Comparison of ENCODE assay signal across 8 cellular contexts in the genomic region with DNA sequence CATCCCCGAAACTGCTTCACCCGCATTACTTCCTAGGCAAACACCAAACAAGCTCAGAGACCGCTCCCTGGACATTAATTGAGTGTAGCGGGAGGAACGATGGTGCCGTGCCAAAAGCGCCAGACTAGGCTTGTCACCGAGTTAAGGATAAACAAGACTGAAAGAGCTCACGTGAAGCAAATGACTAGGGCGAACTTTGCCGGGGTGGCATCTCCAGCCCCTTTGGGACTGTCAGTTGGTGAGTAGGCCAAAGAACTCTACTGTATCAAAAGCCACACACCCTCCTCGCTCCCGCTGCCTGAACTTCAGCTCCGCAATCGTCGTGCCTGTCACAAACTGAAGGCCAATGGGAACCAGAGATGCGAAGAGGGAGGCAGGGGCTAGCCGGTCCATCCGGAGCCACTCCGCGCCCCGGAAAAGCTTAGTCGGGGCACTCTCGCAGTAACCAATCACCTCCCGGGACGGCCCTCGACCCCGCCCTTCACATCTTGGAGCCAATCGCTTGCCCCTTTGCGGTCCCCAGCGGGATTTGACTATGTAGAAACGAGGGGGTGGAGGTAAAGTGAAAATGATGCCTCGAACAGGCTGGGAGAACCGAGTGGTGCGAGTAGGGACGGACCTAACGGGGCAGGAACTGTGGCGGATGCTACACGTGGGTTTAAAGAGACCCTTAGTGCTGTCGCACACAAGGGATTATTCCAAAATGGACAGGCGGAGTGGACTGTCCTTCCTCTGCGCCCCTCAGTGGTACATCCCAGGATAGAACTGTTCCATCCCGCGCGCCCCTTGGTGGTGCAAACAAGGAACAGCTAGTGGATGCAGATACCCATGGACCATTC. TPM values are rescaled to one million over a fixed set of nuclear protein-coding genes. Genes with fewer than 3 reads are reported as not detected.
DNase-seq lines count a peak whose midpoint lies in the region; TF ChIP-seq lines count a peak whose summit lies in the region.

No MANE protein-coding gene starts in this region.

- H3K9me3 Mint-ChIP-seq in nephron: peaks cover 9% of the 10 kb centered on the region
- no peaks in the 10 kb centered on the region for H3K9me3 Mint-ChIP-seq in stimulated activated naive CD8-positive, alpha-beta T cell treated with anti-CD3 and anti-CD28 coated beads, Interleukin-15, Interleukin-2, amounts not matched to agents 100 ng/mL and 50 ng/mL, for 24 hours

- H3K27ac Mint-ChIP-seq in nephron: peak overlapping the region; percentile 100
- peak overlapping the region; percentile 97 for H3K27ac Mint-ChIP-seq in stimulated activated naive CD8-positive, alpha-beta T cell treated with anti-CD3 and anti-CD28 coated beads, Interleukin-15, Interleukin-2, amounts not matched to agents 100 ng/mL and 50 ng/mL, for 24 hours

- DNase-seq in ELF-1 (ENCODE audit: low read depth, low spot score) (peak; percentile 99), H4 (ENCODE audit: low spot score) (peak; percentile 94), LNCaP clone FGC (ENCODE audit: low read depth) (peak; percentile 85), RWPE1 (ENCODE audit: low spot score) (peak; percentile 92), fibroblast of the aortic adventitia (ENCODE audit: low read depth) (peak; percentile 95)
- peak; percentile 86 for DNase-seq in activated effector memory CD4-positive, alpha-beta T cell treated with Interleukin-2 at 50 U/mL for 16 hours

- peaks cover 12% of the 10 kb centered on the region for H3K4me1 Mint-ChIP-seq in nephron
- peaks cover 30% of the 10 kb centered on the region for H3K4me1 Mint-ChIP-seq in stimulated activated naive CD8-positive, alpha-beta T cell treated with anti-CD3 and anti-CD28 coated beads, Interleukin-15, Interleukin-2, amounts not matched to agents 100 ng/mL and 50 ng/mL, for 24 hours (ENCODE audit: low read depth)

- H3K36me3 Mint-ChIP-seq in nephron (ENCODE audit: low read depth): no peaks in the 10 kb centered on the region
- H3K36me3 Mint-ChIP-seq in stimulated activated naive CD8-positive, alpha-beta T cell treated with anti-CD3 and anti-CD28 coated beads, Interleukin-15, Interleukin-2, amounts not matched to agents 100 ng/mL and 50 ng/mL, for 24 hours (ENCODE audit: low read depth): no peaks in the 10 kb centered on the region

- H3K27me3 Mint-ChIP-seq in nephron (ENCODE audit: low read depth): peaks cover 3% of the 10 kb centered on the region
- no peaks in the 10 kb centered on the region for H3K27me3 Mint-ChIP-seq in stimulated activated naive CD8-positive, alpha-beta T cell treated with anti-CD3 and anti-CD28 coated beads, Interleukin-15, Interleukin-2, amounts not matched to agents 100 ng/mL and 50 ng/mL, for 24 hours

- CTCF ChIA-PET in RWPE1 (lab: Yijun Ruan, JAX): interaction anchor here (0.7 kb wide), 2 partner anchors 1085 to 1265 kb away, joined by 3 to 5 read pairs; no protein-coding TSS in a partner anchor

- POLR2A ChIA-PET in RWPE1 (lab: Yijun Ruan, JAX; ENCODE audit: low non-redundant PET): no interaction called here

- peak overlapping the region; percentile 87 to 93 (median 91) for H3K4me3 Mint-ChIP-seq in nephron
- peak overlapping the region; percentile 90 for H3K4me3 Mint-ChIP-seq in stimulated activated naive CD8-positive, alpha-beta T cell treated with anti-CD3 and anti-CD28 coated beads, Interleukin-15, Interleukin-2, amounts not matched to agents 100 ng/mL and 50 ng/mL, for 24 hours

- H3K27ac ChIP-seq in RWPE1: peak overlapping the region; percentile 81

- H3K4me3 ChIP-seq in LNCaP clone FGC (ENCODE audit: low read depth, low read length): peak overlapping the region; percentile 79
- H3K4me3 ChIP-seq in fibroblast of the aortic adventitia (ENCODE audit: low read depth, low read length): peak overlapping the region; percentile 79

- TF ChIP-seq CTCF in LNCaP clone FGC (IDR thresholded peaks at IDR 0.05; ENCODE audit: control insufficient read depth, extremely low read depth, insufficient read depth) (peak; percentile 57), RWPE1 (conservative IDR thresholded peaks at IDR 0.05; ENCODE audit: low read depth) (peak; percentile 63), fibroblast of the aortic adventitia (IDR thresholded peaks at IDR 0.05; ENCODE audit: insufficient read depth, low read length) (peak; percentile 73), nephron (IDR thresholded peaks at IDR 0.05; ENCODE audit: unreplicated experiment in 3 of 3) (peak; percentile 57 to 59 (median 58))

RNA-seq across cellular contexts. Expression of gene FAM156A, which starts 37.0 kb away (rescaled TPM):
- total RNA-seq in H4 (2014; rRNA removed; shearing (Covaris generic)): 9.5 and 11.5 TPM in 2 replicates
- total RNA-seq in fibroblast of the aortic adventitia (ENCODE audit: low replicate concordance): 9.8 and 16.8 TPM in 2 replicates

RNA-seq across cellular contexts. Expression of gene GPR173, which starts 53.2 kb away (rescaled TPM):
- total RNA-seq in H4 (2014; rRNA removed; shearing (Covaris generic)): 0.72 and 1.7 TPM in 2 replicates
- total RNA-seq in fibroblast of the aortic adventitia (ENCODE audit: low replicate concordance): 1.1 and 2.5 TPM in 2 replicates

Comparison
In these comparisons a context has a peak if more than half of its experiments do, and no peak if none do; other contexts are left out.
1. Peak in every context shown above with its lines: DNase-seq, H3K4me3 ChIP-seq and H3K27ac ChIP-seq.